18 cellular contexts compared by ENCODE assay signal in genomic region chr21:45472445-45473365, GRCh38.
DNase-seq lines count a peak whose midpoint lies in the region; ATAC-seq and TF ChIP-seq lines count a peak whose summit lies in the region.
"Had no signal": no experiment of that assay in that cellular context is flagged by ENCODE, and none has a peak within 500 bp of the region (broad histone marks: within the 10 kb centered on the region; RNA-seq: fewer than 3 reads in every experiment).

No MANE protein-coding gene starts in this region.

- H3K4ac ChIP-seq in trophoblast cell (ENCODE audit: low read depth, low read length), result no peak overlapping the region

- H3K14ac ChIP-seq in trophoblast cell (ENCODE audit: low read length), result no peak overlapping the region

- no peaks in the 10 kb centered on the region for H3K9me3 ChIP-seq in heart left ventricle
- no peaks in the 10 kb centered on the region for H3K9me3 ChIP-seq in gastroesophageal sphincter
- peaks cover 4% of the 10 kb centered on the region for H3K9me3 ChIP-seq in trophoblast cell (ENCODE audit: insufficient read depth, low read depth, low read length)
- H3K9me3 ChIP-seq in vagina, result no peaks in the 10 kb centered on the region
- H3K9me3 ChIP-seq: ovary had no signal

- peaks cover 4 to 47% (median 19%) of the 10 kb centered on the region in 9 donors for H3K36me3 ChIP-seq in heart left ventricle
- H3K36me3 ChIP-seq in gastroesophageal sphincter, result peaks cover 0 to 40% of the 10 kb centered on the region in 2 donors
- H3K36me3 ChIP-seq in trophoblast cell (ENCODE audit: control insufficient read depth in 1 of 2, insufficient read depth in 2 of 2, low read length in 2 of 2), result peaks cover 68 to 69% of the 10 kb centered on the region in 2 experiments
- peaks cover 0 to 23% of the 10 kb centered on the region in 2 donors for H3K36me3 ChIP-seq in vagina
- H3K36me3 ChIP-seq: ovary had no signal

- H3K27me3 ChIP-seq in heart left ventricle (no peaks in the 10 kb centered on the region), gastroesophageal sphincter (peaks cover 15% of the 10 kb centered on the region), trophoblast cell (ENCODE audit: insufficient read depth, low read length) (no peaks in the 10 kb centered on the region), vagina (no peaks in the 10 kb centered on the region)
- H3K27me3 ChIP-seq: ovary had no signal

- peaks cover 4% of the 10 kb centered on the region for H3K9me3 Mint-ChIP-seq in activated T-helper 1 cell treated with anti-CD3 and anti-CD28 coated beads, Interleukin-12 subunit alpha, Interleukin-12 subunit beta, Interleukin-2, Interleukin-4 antibody, amounts not matched to agents 30 ng/mL and 10 ng/mL and 1 ng/mL, durations not matched to agents 14 hours and 24 hours and 36 hours
- H3K9me3 Mint-ChIP-seq: activated CD4-positive, alpha-beta T cell treated with anti-CD3 and anti-CD28 coated beads, Interleukin-2, amount 10 ng/mL, durations not matched to agents 24 days and 14 days; activated naive CD8-positive, alpha-beta T cell treated with anti-CD3 and anti-CD28 coated beads, Interleukin-2, amount 10 ng/mL, durations not matched to agents 7 days and 5 days; brain had no signal

- H3K23ac ChIP-seq in trophoblast cell (ENCODE audit: low read length), result no peak overlapping the region

- no peak overlapping the region for H2BK5ac ChIP-seq in trophoblast cell (ENCODE audit: low read depth, low read length, poor library complexity)

- no peak overlapping the region for H3K4me2 ChIP-seq in trophoblast cell (ENCODE audit: low read length)

- H4K91ac ChIP-seq in trophoblast cell (ENCODE audit: low read depth, low read length), result no peak overlapping the region

- H3K79me2 ChIP-seq in trophoblast cell (ENCODE audit: control insufficient read depth, insufficient read depth, low read length, poor library complexity), result peaks cover 3% of the 10 kb centered on the region

- DNase-seq in heart left ventricle (peak in 1 of 5 donors; percentile 51), cardiac septum (ENCODE audit: low spot score) (no peak), trophoblast cell (no peak), vagina (ENCODE audit: extremely low spot score in 2 of 2) (no peak)
- no peak for DNase-seq in activated T-helper 1 cell treated with anti-CD3 and anti-CD28 coated beads, Interleukin-12 subunit alpha, Interleukin-12 subunit beta, Interleukin-2, Interleukin-4 antibody, amounts not matched to agents 30 ng/mL and 10 ng/mL and 1 ng/mL, durations not matched to agents 14 hours and 24 hours and 36 hours (ENCODE audit: low spot score)
- DNase-seq: activated CD4-positive, alpha-beta T cell treated with anti-CD3 and anti-CD28 coated beads, Interleukin-2, amount 10 ng/mL, durations not matched to agents 24 days and 14 days; activated CD8-positive, alpha-beta memory T cell treated with anti-CD3 and anti-CD28 coated beads, Interleukin-2, amount 10 ng/mL, durations not matched to agents 7 days and 5 days; activated naive CD8-positive, alpha-beta T cell treated with anti-CD3 and anti-CD28 coated beads, Interleukin-2, amount 10 ng/mL, durations not matched to agents 7 days and 5 days; NCI-H1436 treated with DMSO at 0.1 percent for 48 hours; NCI-H524; SIG-M5; stimulated activated naive CD4-positive, alpha-beta T cell treated with Interleukin-2 at 50 U/mL for 16 hours had no signal

- peak overlapping the region; percentile 5 for H3K18ac ChIP-seq in trophoblast cell (ENCODE audit: low read length)

- no peak for ATAC-seq in heart left ventricle
- no peak for ATAC-seq in gastroesophageal sphincter
- no peak for ATAC-seq in HG02970 (IDR thresholded peaks at IDR 0.05; ENCODE audit: low FRiP score, unreplicated experiment)
- ATAC-seq in HG03520 (IDR thresholded peaks at IDR 0.05; ENCODE audit: unreplicated experiment), result no peak
- ATAC-seq: activated CD8-positive, alpha-beta memory T cell treated with anti-CD3 and anti-CD28 coated beads, Interleukin-2, amount 10 ng/mL, durations not matched to agents 7 days and 5 days had no signal

- 87 to 91% (median 90%) methylated on average over 32 to 42 of the region's 42 CpGs for WGBS in heart left ventricle, 4 donors
- 90% methylated on average over 2 of the region's 42 CpGs; no CpG with 5 or more reads in 1 of the 2 donors for WGBS in gastroesophageal sphincter (ENCODE audit: low coverage in 1 of 2), 2 donors
- no CpG with 5 or more reads among the region's 42 CpGs for WGBS in trophoblast cell (ENCODE audit: extremely low coverage, insufficient coverage, insufficient read length)

- no peak overlapping the region for H3K4me3 ChIP-seq in heart left ventricle
- no peak overlapping the region for H3K4me3 ChIP-seq in gastroesophageal sphincter
- H3K4me3 ChIP-seq in trophoblast cell (ENCODE audit: low read depth, low read length), result no peak overlapping the region
- H3K4me3 ChIP-seq in vagina, result no peak overlapping the region
- H3K4me3 ChIP-seq: ovary had no signal

- TF ChIP-seq POLR2A in heart left ventricle (IDR thresholded peaks at IDR 0.05), result no peak
- TF ChIP-seq POLR2A in gastroesophageal sphincter (IDR thresholded peaks at IDR 0.05), result no peak
- no peak for TF ChIP-seq POLR2A in vagina (IDR thresholded peaks at IDR 0.05)

- H3K27ac Mint-ChIP-seq in activated T-helper 1 cell treated with anti-CD3 and anti-CD28 coated beads, Interleukin-12 subunit alpha, Interleukin-12 subunit beta, Interleukin-2, Interleukin-4 antibody, amounts not matched to agents 30 ng/mL and 10 ng/mL and 1 ng/mL, durations not matched to agents 14 hours and 24 hours and 36 hours, result no peak overlapping the region
- H3K27ac Mint-ChIP-seq: activated CD4-positive, alpha-beta T cell treated with anti-CD3 and anti-CD28 coated beads, Interleukin-2, amount 10 ng/mL, durations not matched to agents 24 days and 14 days; activated CD8-positive, alpha-beta memory T cell treated with anti-CD3 and anti-CD28 coated beads, Interleukin-2, amount 10 ng/mL, durations not matched to agents 7 days and 5 days; activated naive CD8-positive, alpha-beta T cell treated with anti-CD3 and anti-CD28 coated beads, Interleukin-2, amount 10 ng/mL, durations not matched to agents 7 days and 5 days had no signal

- no peak overlapping the region for H3K4me3 Mint-ChIP-seq in activated T-helper 1 cell treated with anti-CD3 and anti-CD28 coated beads, Interleukin-12 subunit alpha, Interleukin-12 subunit beta, Interleukin-2, Interleukin-4 antibody, amounts not matched to agents 30 ng/mL and 10 ng/mL and 1 ng/mL, durations not matched to agents 14 hours and 24 hours and 36 hours
- H3K4me3 Mint-ChIP-seq: activated CD4-positive, alpha-beta T cell treated with anti-CD3 and anti-CD28 coated beads, Interleukin-2, amount 10 ng/mL, durations not matched to agents 24 days and 14 days; activated CD8-positive, alpha-beta memory T cell treated with anti-CD3 and anti-CD28 coated beads, Interleukin-2, amount 10 ng/mL, durations not matched to agents 7 days and 5 days; activated naive CD8-positive, alpha-beta T cell treated with anti-CD3 and anti-CD28 coated beads, Interleukin-2, amount 10 ng/mL, durations not matched to agents 7 days and 5 days; brain had no signal

- H2AK5ac ChIP-seq in trophoblast cell (ENCODE audit: low read length), result no peak overlapping the region

- no peaks in the 10 kb centered on the region for H3K27me3 Mint-ChIP-seq in activated T-helper 1 cell treated with anti-CD3 and anti-CD28 coated beads, Interleukin-12 subunit alpha, Interleukin-12 subunit beta, Interleukin-2, Interleukin-4 antibody, amounts not matched to agents 30 ng/mL and 10 ng/mL and 1 ng/mL, durations not matched to agents 14 hours and 24 hours and 36 hours (ENCODE audit: insufficient read depth)
- H3K27me3 Mint-ChIP-seq: activated CD4-positive, alpha-beta T cell treated with anti-CD3 and anti-CD28 coated beads, Interleukin-2, amount 10 ng/mL, durations not matched to agents 24 days and 14 days; activated CD8-positive, alpha-beta memory T cell treated with anti-CD3 and anti-CD28 coated beads, Interleukin-2, amount 10 ng/mL, durations not matched to agents 7 days and 5 days; activated naive CD8-positive, alpha-beta T cell treated with anti-CD3 and anti-CD28 coated beads, Interleukin-2, amount 10 ng/mL, durations not matched to agents 7 days and 5 days; brain had no signal

- no peaks in the 10 kb centered on the region for H3K36me3 Mint-ChIP-seq in activated T-helper 1 cell treated with anti-CD3 and anti-CD28 coated beads, Interleukin-12 subunit alpha, Interleukin-12 subunit beta, Interleukin-2, Interleukin-4 antibody, amounts not matched to agents 30 ng/mL and 10 ng/mL and 1 ng/mL, durations not matched to agents 14 hours and 24 hours and 36 hours (ENCODE audit: low read depth)
- H3K36me3 Mint-ChIP-seq: activated CD8-positive, alpha-beta memory T cell treated with anti-CD3 and anti-CD28 coated beads, Interleukin-2, amount 10 ng/mL, durations not matched to agents 7 days and 5 days; activated naive CD8-positive, alpha-beta T cell treated with anti-CD3 and anti-CD28 coated beads, Interleukin-2, amount 10 ng/mL, durations not matched to agents 7 days and 5 days; brain had no signal

- no peak overlapping the region for H2BK12ac ChIP-seq in trophoblast cell (ENCODE audit: low read length)

- peak overlapping the region in 9 of 12 donors; percentile 73 to 93 (median 83) for H3K27ac ChIP-seq in heart left ventricle
- peak overlapping the region in 3 of 4 donors; percentile 82 to 85 (median 84) for H3K27ac ChIP-seq in gastroesophageal sphincter
- no peak overlapping the region for H3K27ac ChIP-seq in trophoblast cell (ENCODE audit: low read depth, low read length)
- peak overlapping the region; percentile 90 for H3K27ac ChIP-seq in vagina
- H3K27ac ChIP-seq: C4-2B had no signal

- no peaks in the 10 kb centered on the region for H3K79me1 ChIP-seq in trophoblast cell (ENCODE audit: low read length)

- intact Hi-C loops in heart left ventricle (cut with DNase I), result loop anchor here in 2 of 10 donors (10.0 kb wide), 2 partner anchors 122 to 352 kb away; no protein-coding TSS in a partner anchor
- intact Hi-C loops in cardiac septum (cut with DNase I), result no loop called here
- intact Hi-C loops in vagina (cut with DNase I), result no loop called here
- intact Hi-C loops in activated T-helper 1 cell treated with anti-CD3 and anti-CD28 coated beads, Interleukin-12 subunit alpha, Interleukin-12 subunit beta, Interleukin-2, Interleukin-4 antibody, amounts not matched to agents 30 ng/mL and 10 ng/mL and 1 ng/mL, durations not matched to agents 14 hours and 24 hours and 36 hours (cut with micrococcal nuclease), result no loop called here

- TF ChIP-seq CTCF in heart left ventricle (IDR thresholded peaks at IDR 0.05), result no peak
- no peak for TF ChIP-seq CTCF in gastroesophageal sphincter (IDR thresholded peaks at IDR 0.05)
- TF ChIP-seq CTCF in vagina (IDR thresholded peaks at IDR 0.05), result no peak

- peaks cover 10% of the 10 kb centered on the region for H3K4me1 Mint-ChIP-seq in activated T-helper 1 cell treated with anti-CD3 and anti-CD28 coated beads, Interleukin-12 subunit alpha, Interleukin-12 subunit beta, Interleukin-2, Interleukin-4 antibody, amounts not matched to agents 30 ng/mL and 10 ng/mL and 1 ng/mL, durations not matched to agents 14 hours and 24 hours and 36 hours (ENCODE audit: low read depth)

- no peak overlapping the region for H4K8ac ChIP-seq in trophoblast cell (ENCODE audit: low read depth, low read length)

- no peak overlapping the region for H4K12ac ChIP-seq in trophoblast cell (ENCODE audit: low read depth, low read length)

- H2AFZ ChIP-seq in trophoblast cell (ENCODE audit: insufficient read depth, low read length, poor library complexity), result no peak overlapping the region

- no peak overlapping the region for H2BK120ac ChIP-seq in trophoblast cell (ENCODE audit: insufficient read depth, low read length, poor library complexity)

- H3K9ac ChIP-seq in trophoblast cell (ENCODE audit: low read length), result no peak overlapping the region

- TF ChIP-seq EP300 in gastroesophageal sphincter (IDR thresholded peaks at IDR 0.05), result no peak

- peaks cover 0 to 49% (median 33%) of the 10 kb centered on the region in 12 donors for H3K4me1 ChIP-seq in heart left ventricle
- peaks cover 0 to 60% (median 25%) of the 10 kb centered on the region in 3 donors for H3K4me1 ChIP-seq in gastroesophageal sphincter
- H3K4me1 ChIP-seq in trophoblast cell (ENCODE audit: control insufficient read depth in 1 of 2, insufficient read depth in 2 of 2, low read length in 2 of 2), result peaks cover 10 to 12% of the 10 kb centered on the region in 2 experiments
- H3K4me1 ChIP-seq in vagina, result peaks cover 43% of the 10 kb centered on the region
